Comparison of ENCODE assay signal across 7 cellular contexts in genomic region chr11:59903569-59903968, GRCh38. TPM values are rescaled to one million over a fixed set of nuclear protein-coding genes. Genes with fewer than 3 reads are reported as not detected.
"Had no signal": no experiment of that assay in that cellular context is flagged by ENCODE, and none has a peak within 500 bp of the region (broad histone marks: within the 10 kb centered on the region; RNA-seq: fewer than 3 reads in every experiment).

No MANE protein-coding gene starts in this region.

RNA-seq across cellular contexts. Expression of gene OOSP3, which starts 25.0 kb away (rescaled TPM):
- total RNA-seq: GM23248, GM23338, H1, H4, H7, H9, HFFc6 had no signal
- polyA plus RNA-seq: GM23248, GM23338, H1 had no signal

RNA-seq across cellular contexts. Expression of gene OOSP1, which starts 34.7 kb away (rescaled TPM):
- total RNA-seq: GM23248, GM23338, H1, H4, H7, H9, HFFc6 had no signal
- polyA plus RNA-seq: GM23248, GM23338, H1 had no signal

RNA-seq across cellular contexts. Expression of gene TCN1, which starts 37.3 kb away (rescaled TPM):
- total RNA-seq: GM23248, GM23338, H1, H4, H7, H9, HFFc6 had no signal
- polyA plus RNA-seq: GM23248, GM23338, H1 had no signal

RNA-seq across cellular contexts. Expression of gene CBLIF, which starts 58.3 kb away (rescaled TPM):
- total RNA-seq: GM23248, GM23338, H1, H4, H7, H9, HFFc6 had no signal
- polyA plus RNA-seq: GM23248, GM23338, H1 had no signal
